8 cellular contexts compared by ENCODE assay signal in genomic region chr1:23825076-23825761, GRCh38. TPM values are rescaled to one million over a fixed set of nuclear protein-coding genes. Genes with fewer than 3 reads are reported as not detected.
A peak's percentile ranks its signal among the peaks of the same experiment; 100 is the strongest.
DNase-seq lines count a peak whose midpoint lies in the region; ATAC-seq and TF ChIP-seq lines count a peak whose summit lies in the region.

HMGCL (minus strand) TSS chr1:23825429; CDS start chr1:23825415, 14 bp downstream.

- intact Hi-C loops in CD8-positive, alpha-beta T cell (cut with DNase I, micrococcal nuclease): loop anchor here (1.0 to 10.0 kb wide), 5 partner anchors 16 to 50 kb away; partner anchors contain the start of genes FUCA1 (in 2 of the 2), GALE (in 2 of the 2) and PITHD1 (in 2 of the 2)

- peaks cover 10% of the 10 kb centered on the region for H3K4me1 ChIP-seq in CD8-positive, alpha-beta T cell (ENCODE audit: insufficient read depth, low read length)
- no peaks in the 10 kb centered on the region for H3K4me1 ChIP-seq in HUES64 (ENCODE audit: insufficient read depth, low read length)
- H3K4me1 ChIP-seq in mononuclear cell (ENCODE audit: insufficient read depth, low read length): peaks cover 17% of the 10 kb centered on the region

- peak within 1 kb of the TSS; percentile 96 for H3K27ac Mint-ChIP-seq in CD8-positive, alpha-beta T cell

- POLR2A ChIA-PET in CD8-positive, alpha-beta T cell (lab: Charles Lee): interaction anchor here (0.7 to 2.5 kb wide), 14 partner anchors 8 to 1088 kb away, joined by 3 to 24 read pairs (median 6); partner anchors contain the start of genes ELOA, GALE and LYPLA2

- H3K4me3 Mint-ChIP-seq in CD8-positive, alpha-beta T cell: peak within 1 kb of the TSS; percentile 93

- peak; percentile 98 for ATAC-seq in CD8-positive, alpha-beta T cell
- peak; percentile 73 for ATAC-seq in GM19467 (IDR thresholded peaks at IDR 0.05; ENCODE audit: unreplicated experiment)

- CTCF ChIA-PET in CD8-positive, alpha-beta T cell (lab: Charles Lee): interaction anchor here (0.6 to 6.0 kb wide), 7 partner anchors 9 to 709 kb away, joined by 3 to 57 read pairs (median 4); no protein-coding TSS in a partner anchor

- no peaks in the 10 kb centered on the region for H3K9me3 ChIP-seq in CD8-positive, alpha-beta T cell (ENCODE audit: low read length)
- H3K9me3 ChIP-seq in HUES64 (ENCODE audit: insufficient read depth, low read depth, low read length): no peaks in the 10 kb centered on the region
- no peaks in the 10 kb centered on the region for H3K9me3 ChIP-seq in mononuclear cell (ENCODE audit: low read depth, low read length)

- H3K36me3 Mint-ChIP-seq in CD8-positive, alpha-beta T cell: peaks cover 10% of the 10 kb centered on the region

- no peaks in the 10 kb centered on the region for H3K27me3 ChIP-seq in CD8-positive, alpha-beta T cell (ENCODE audit: insufficient read depth, low read length)
- H3K27me3 ChIP-seq in HUES64 (ENCODE audit: insufficient read depth, low read length) (no peaks in the 10 kb centered on the region), mononuclear cell (ENCODE audit: insufficient read depth, low read length) (no peaks in the 10 kb centered on the region)

- no peaks in the 10 kb centered on the region for H3K9me3 Mint-ChIP-seq in CD8-positive, alpha-beta T cell

- H3K4me1 Mint-ChIP-seq in CD8-positive, alpha-beta T cell (ENCODE audit: low read depth): peaks cover 28% of the 10 kb centered on the region

- H3K9ac ChIP-seq in HUES64 (ENCODE audit: low read depth, low read length): peak within 1 kb of the TSS; percentile 93

- no peak for TF ChIP-seq CTCF in CD8-positive, alpha-beta T cell (IDR thresholded peaks at IDR 0.05)
- no peak for TF ChIP-seq CTCF in epithelial cell of esophagus (IDR thresholded peaks at IDR 0.05; ENCODE audit: insufficient read depth, low read depth, low read length, missing control alignments)

- H3K4me3 ChIP-seq in CD8-positive, alpha-beta T cell (ENCODE audit: low read depth, low read length): peak within 1 kb of the TSS; percentile 96
- H3K4me3 ChIP-seq in HUES64 (ENCODE audit: low read length) (peak within 1 kb of the TSS; percentile 96), epithelial cell of esophagus (ENCODE audit: low read length) (peak within 1 kb of the TSS; percentile 97), mononuclear cell (ENCODE audit: low read length) (peak within 1 kb of the TSS; percentile 100)

- H3K27me3 Mint-ChIP-seq in CD8-positive, alpha-beta T cell (ENCODE audit: low read depth): no peaks in the 10 kb centered on the region

- WGBS in HUES64: under 1% methylated on average over 39 of the region's 42 CpGs

- peak; percentile 70 to 91 (median 86) for DNase-seq in CD8-positive, alpha-beta T cell
- DNase-seq in OCI-M1 (lab: John Stamatoyannopoulos, UW) (peak; percentile 94), activated T-cell treated with anti-CD3 and anti-CD28 coated beads for 24 hours (ENCODE audit: low read depth) (peak; percentile 83), epithelial cell of esophagus (ENCODE audit: low read depth) (peak; percentile 89)
- DNase-seq in stimulated activated CD8-positive, alpha-beta memory T cell treated with anti-CD3 and anti-CD28 coated beads, Interleukin-2, amount 100 ng/mL, for 48 hours (ENCODE audit: low read depth in 2 of 2): peak; percentile 85

- H3K27ac ChIP-seq in CD8-positive, alpha-beta T cell (ENCODE audit: low read depth, low read length): peak within 1 kb of the TSS; percentile 91
- peak within 1 kb of the TSS; percentile 90 for H3K27ac ChIP-seq in HUES64 (ENCODE audit: low read depth, low read length)

- H3K36me3 ChIP-seq in CD8-positive, alpha-beta T cell (ENCODE audit: insufficient read depth, low read length): no peaks in the 10 kb centered on the region
- no peaks in the 10 kb centered on the region for H3K36me3 ChIP-seq in HUES64 (ENCODE audit: insufficient read depth, low read length)

RNA-seq across cellular contexts. Expression of gene HMGCL, which starts in this region (rescaled TPM):
- total RNA-seq in CD8-positive, alpha-beta T cell: 10 to 100 TPM in 1 of 2 experiments, 1 to 10 TPM in 1; 9.2 to 10.2 TPM
- polyA plus RNA-seq in HUES64 (2013, experiment 1 of 2): 7.2 TPM
- polyA plus RNA-seq in HUES64 (2013, experiment 2 of 2): 13.2 TPM
- 7.3 TPM for total RNA-seq in mononuclear cell

Comparison
In these comparisons a context has a peak if more than half of its experiments do, and no peak if none do; other contexts are left out.
1. Peak in every context shown above with its lines: DNase-seq, ATAC-seq, H3K4me3 ChIP-seq and H3K27ac ChIP-seq.